8 cellular contexts compared by ENCODE assay signal in genomic region chr18:58541789-58542425, GRCh38.
A peak's percentile ranks its signal among the peaks of the same experiment; 100 is the strongest.
DNase-seq lines count a peak whose midpoint lies in the region; ATAC-seq and TF ChIP-seq lines count a peak whose summit lies in the region.

No MANE protein-coding gene starts in this region.

- in situ Hi-C loops in ACHN (cut with HindIII; ENCODE audit: low pct_ligation_motif_present, low pct_unique_long_range_greater_than_20kb, low sequenced_read_pairs): no loop called here

- TF ChIP-seq CTCF in MCF 10A (IDR thresholded peaks at IDR 0.05; ENCODE audit: unreplicated experiment): no peak
- TF ChIP-seq CTCF in natural killer cell (IDR thresholded peaks at IDR 0.05): no peak

- H3K4me3 Mint-ChIP-seq in MCF 10A (ENCODE audit: unreplicated experiment): no peak overlapping the region
- H3K4me3 Mint-ChIP-seq in natural killer cell: no peak overlapping the region

- POLR2A ChIA-PET in MCF 10A (lab: Yijun Ruan, JAX): interaction anchor here (0.6 to 2.8 kb wide), 16 partner anchors 9 to 317 kb away, joined by 3 to 32 read pairs (median 6); partner anchors contain the start of gene MALT1

- H3K27me3 Mint-ChIP-seq in MCF 10A (ENCODE audit: insufficient read depth, unreplicated experiment): no peaks in the 10 kb centered on the region
- H3K27me3 Mint-ChIP-seq in natural killer cell (ENCODE audit: low read depth in 2 of 2): peaks cover 23 to 69% of the 10 kb centered on the region in 2 donors

- BruUV-seq in MCF 10A (replicated peaks; lab: Mats Ljungman, UMichigan): no TSS peak

- ATAC-seq in GM18907 (IDR thresholded peaks at IDR 0.05; ENCODE audit: unreplicated experiment) (peak; percentile 56), HG03108 (IDR thresholded peaks at IDR 0.05; ENCODE audit: unreplicated experiment) (peak; percentile 38), SK-N-SH treated with all-trans-retinoic acid at 6 μM for 48 hours (peak; percentile 89), natural killer cell (peak; percentile 74 to 87 (median 82)), HG03025 (IDR thresholded peaks at IDR 0.05; ENCODE audit: low FRiP score, unreplicated experiment) (no peak)

- DNase-seq in ACHN (peak; percentile 98), MCF 10A (ENCODE audit: unreplicated experiment) (peak; percentile 95), natural killer cell (no peak), nucleus accumbens (lab: John Stamatoyannopoulos, UW) (no peak)

- CTCF ChIA-PET in MCF 10A (lab: Yijun Ruan, JAX): interaction anchor here (0.6 to 4.2 kb wide), 10 partner anchors 10 to 257 kb away, joined by 3 to 28 read pairs (median 3); no protein-coding TSS in a partner anchor

- H3K27ac Mint-ChIP-seq in MCF 10A (ENCODE audit: low read depth, unreplicated experiment): peak overlapping the region; percentile 85
- peak overlapping the region in 1 of 2 donors; percentile 59 for H3K27ac Mint-ChIP-seq in natural killer cell

- H3K36me3 Mint-ChIP-seq in MCF 10A (ENCODE audit: insufficient read depth, unreplicated experiment) (no peaks in the 10 kb centered on the region), natural killer cell (no peaks in the 10 kb centered on the region)

- H3K9me3 Mint-ChIP-seq in MCF 10A (ENCODE audit: unreplicated experiment) (no peaks in the 10 kb centered on the region), natural killer cell (no peaks in the 10 kb centered on the region)

- H3K4me1 Mint-ChIP-seq in MCF 10A (ENCODE audit: insufficient read depth, unreplicated experiment) (peaks cover 33% of the 10 kb centered on the region), natural killer cell (peaks cover 21 to 24% of the 10 kb centered on the region in 2 donors)

- intact Hi-C loops in MCF 10A (cut with micrococcal nuclease) (loop anchor here (1.0 to 5.0 kb wide), 3 partner anchors 25 to 129 kb away; partner anchors contain the start of gene MALT1), natural killer cell (cut with micrococcal nuclease) (no loop called here)

TF ChIP-seq in SK-N-SH treated with all-trans-retinoic acid at 6 μM for 48 hours, 23 proteins besides CTCF, POLR2A, EP300 and RAD21:
- no peak for TF ChIP-seq ARNTL (CRISPR knock-in tag; IDR thresholded peaks at IDR 0.05; ENCODE audit: borderline replicate concordance, low read depth)
TF ChIP-seq in SK-N-SH treated with all-trans-retinoic acid at 6 μM for 48 hours: peak in this region for 0.

Comparison
In these comparisons a context has a peak if more than half of its experiments do, and no peak if none do; other contexts are left out.
1. DNase-seq: peak in ACHN (single experiment) and MCF 10A (single experiment); none in natural killer cell (single experiment) and nucleus accumbens (0 of 56).